Comparison of ENCODE assay signal across 19 cellular contexts in the genomic region with DNA sequence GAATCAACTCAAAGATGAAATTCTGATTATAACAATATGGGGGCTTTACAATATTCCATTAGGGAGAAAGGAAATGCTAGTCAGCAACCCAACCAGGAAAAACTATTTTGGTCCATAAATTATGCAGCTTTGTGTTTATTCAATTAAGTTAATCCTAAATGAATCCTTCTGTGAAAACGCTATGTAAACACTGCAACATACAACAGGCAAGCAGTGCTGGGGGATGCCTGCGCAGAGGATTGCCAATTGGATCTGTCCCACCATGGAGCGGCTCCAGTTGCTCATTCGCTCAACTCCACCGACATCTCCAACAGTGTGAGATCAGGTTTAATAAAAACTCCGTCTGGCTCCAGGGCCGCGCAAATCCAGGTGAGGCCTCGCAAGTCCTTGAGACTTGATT.
"Had no signal": no experiment of that assay in that cellular context is flagged by ENCODE, and none has a peak within 500 bp of the region (broad histone marks: within the 10 kb centered on the region; RNA-seq: fewer than 3 reads in every experiment).

No MANE protein-coding gene starts in this region.

- H3K27ac Mint-ChIP-seq: endodermal cell; naive thymus-derived CD4-positive, alpha-beta T cell; nephron progenitor cell had no signal

- H3K36me3 Mint-ChIP-seq: naive thymus-derived CD4-positive, alpha-beta T cell had no signal

- H3K4me1 Mint-ChIP-seq: endodermal cell; naive thymus-derived CD4-positive, alpha-beta T cell; nephron progenitor cell had no signal

- H3K36me3 ChIP-seq: gastroesophageal sphincter, neutrophil had no signal

- H3K27me3 ChIP-seq: gastroesophageal sphincter, neutrophil had no signal

- H3K9me3 Mint-ChIP-seq: endodermal cell had no signal

- H3K4me3 ChIP-seq: coronary artery, gastroesophageal sphincter, psoas muscle had no signal

- H3K27me3 Mint-ChIP-seq: naive thymus-derived CD4-positive, alpha-beta T cell had no signal

- H3K9me3 ChIP-seq: neutrophil had no signal

- H3K4me3 Mint-ChIP-seq: endodermal cell; naive thymus-derived CD4-positive, alpha-beta T cell; nephron progenitor cell had no signal

- H3K27ac ChIP-seq: coronary artery, gastroesophageal sphincter, neutrophil, psoas muscle had no signal

- DNase-seq: cerebellar nuclear complex; effector CD4-positive, alpha-beta T cell; endodermal cell; erythroblast; glutamatergic neuron; kidney; left cardiac atrium; mesendoderm; naive thymus-derived CD4-positive, alpha-beta T cell; nephron progenitor cell; psoas muscle; retina; small intestine; stimulated activated CD4-positive, alpha-beta T cell treated with anti-CD3 and anti-CD28 coated beads, Interleukin-12 subunit alpha, Interleukin-12 subunit beta, amount 100 ng/mL, for 4 hours; stimulated activated naive CD4-positive, alpha-beta T cell; trophoblast cell had no signal

- H3K4me1 ChIP-seq: gastroesophageal sphincter, psoas muscle had no signal
